In genomic region chr5:34742112-34742511, GRCh38 we compare ENCODE assay signal across 16 cellular contexts.
"Had no signal": no experiment of that assay in that cellular context is flagged by ENCODE, and none has a peak within 500 bp of the region (broad histone marks: within the 10 kb centered on the region; RNA-seq: fewer than 3 reads in every experiment).

No MANE protein-coding gene starts in this region.

- H3K36me3 ChIP-seq: heart right ventricle, left lung, neural progenitor cell had no signal

- H3K9me3 ChIP-seq: heart right ventricle, left lung had no signal

- H3K27me3 ChIP-seq: dorsolateral prefrontal cortex, heart right ventricle, left lung, neural progenitor cell had no signal

- H3K36me3 Mint-ChIP-seq: activated CD8-positive, alpha-beta memory T cell treated with anti-CD3 and anti-CD28 coated beads, Interleukin-2, amount 10 ng/mL, durations not matched to agents 7 days and 5 days; stimulated activated effector memory CD8-positive, alpha-beta T cell treated with anti-CD3 and anti-CD28 coated beads, Interleukin-12 subunit alpha, Interleukin-12 subunit beta, amount 100 ng/mL, for 72 hours had no signal

- H3K27ac Mint-ChIP-seq: activated CD8-positive, alpha-beta memory T cell treated with anti-CD3 and anti-CD28 coated beads, Interleukin-2, amount 10 ng/mL, durations not matched to agents 7 days and 5 days; activated naive CD4-positive, alpha-beta T cell treated with anti-CD3 and anti-CD28 coated beads, Interleukin-2, amount 50 U/mL, for 72 hours; activated T-cell treated with anti-CD3 and anti-CD28 coated beads, Interleukin-2, amount 50 U/mL, for 24 hours; neural progenitor cell; stimulated activated effector memory CD8-positive, alpha-beta T cell treated with anti-CD3 and anti-CD28 coated beads, Interleukin-12 subunit alpha, Interleukin-12 subunit beta, amount 100 ng/mL, for 72 hours; type B pancreatic cell had no signal

- H3K4me2 ChIP-seq: neural progenitor cell had no signal

- H3K9me3 Mint-ChIP-seq: activated T-cell treated with anti-CD3 and anti-CD28 coated beads, Interleukin-2, amount 50 U/mL, for 24 hours; type B pancreatic cell had no signal

- H3K4me1 ChIP-seq: left lung, neural progenitor cell, parathyroid adenoma had no signal

- ATAC-seq: activated CD8-positive, alpha-beta memory T cell treated with anti-CD3 and anti-CD28 coated beads, Interleukin-2, amount 10 ng/mL, durations not matched to agents 7 days and 5 days; heart right ventricle; left lung had no signal

- H3K27me3 Mint-ChIP-seq: type B pancreatic cell had no signal

- H2AFZ ChIP-seq: neural progenitor cell, parathyroid adenoma had no signal

- H3K27ac ChIP-seq: dorsolateral prefrontal cortex, heart right ventricle, left lung, neural progenitor cell, parathyroid adenoma had no signal

- H3K4me3 ChIP-seq: dorsolateral prefrontal cortex, heart right ventricle, left lung, neural progenitor cell had no signal

- H3K9ac ChIP-seq: neural progenitor cell, parathyroid adenoma had no signal

- H3K4me3 Mint-ChIP-seq: activated CD8-positive, alpha-beta memory T cell treated with anti-CD3 and anti-CD28 coated beads, Interleukin-2, amount 10 ng/mL, durations not matched to agents 7 days and 5 days; activated T-cell treated with anti-CD3 and anti-CD28 coated beads, Interleukin-2, amount 50 U/mL, for 24 hours; neural progenitor cell; stimulated activated effector memory CD8-positive, alpha-beta T cell treated with anti-CD3 and anti-CD28 coated beads, Interleukin-12 subunit alpha, Interleukin-12 subunit beta, amount 100 ng/mL, for 72 hours; type B pancreatic cell had no signal

- DNase-seq: activated CD4-positive, alpha-beta T cell treated with anti-CD3 and anti-CD28 coated beads for 1 hour; activated CD4-positive, alpha-beta T cell treated with anti-CD3 and anti-CD28 coated beads, Interleukin-2, amount 50 U/mL, for 48 hours; activated CD8-positive, alpha-beta memory T cell treated with anti-CD3 and anti-CD28 coated beads, Interleukin-2, amount 10 ng/mL, durations not matched to agents 7 days and 5 days; activated effector memory CD4-positive, alpha-beta T cell treated with Interleukin-2 at 50 U/mL for 16 hours; activated T-cell treated with anti-CD3 and anti-CD28 coated beads, Interleukin-2, amount 50 U/mL, for 24 hours; amygdala; dorsolateral prefrontal cortex; foreskin melanocyte; heart right ventricle; left lung; small intestine had no signal

- H3K4me1 Mint-ChIP-seq: activated CD8-positive, alpha-beta memory T cell treated with anti-CD3 and anti-CD28 coated beads, Interleukin-2, amount 10 ng/mL, durations not matched to agents 7 days and 5 days had no signal

- H3K79me2 ChIP-seq: parathyroid adenoma had no signal
